Comparison of ENCODE assay signal across 13 cellular contexts in the genomic region with DNA sequence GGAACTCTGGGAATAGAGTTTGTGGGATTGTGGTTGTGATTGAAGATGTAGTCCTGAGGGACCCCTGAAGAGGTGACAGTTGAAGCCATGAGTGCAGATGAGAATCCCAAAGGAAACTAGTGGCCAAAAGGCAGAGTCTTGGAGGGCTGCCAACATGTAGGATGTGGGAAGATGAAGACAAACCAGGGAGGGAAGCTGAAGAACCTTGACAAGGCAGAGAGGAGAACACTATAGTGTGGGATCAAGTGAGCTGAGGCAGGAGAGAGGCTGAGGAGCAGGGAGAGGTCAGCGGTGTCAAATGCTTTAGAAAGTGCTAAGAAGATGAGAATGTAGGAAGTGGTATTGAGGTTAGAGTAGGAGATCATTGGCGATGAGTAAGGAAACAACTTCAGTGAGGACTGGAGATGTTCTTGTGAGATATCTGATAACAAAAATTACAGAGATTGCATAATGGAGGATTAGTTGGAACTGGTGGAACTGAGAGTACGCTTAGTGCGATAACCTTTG.
DNase-seq lines count a peak whose midpoint lies in the region; TF ChIP-seq lines count a peak whose summit lies in the region.
"Had no signal": no experiment of that assay in that cellular context is flagged by ENCODE, and none has a peak within 500 bp of the region (broad histone marks: within the 10 kb centered on the region; RNA-seq: fewer than 3 reads in every experiment).

No MANE protein-coding gene starts in this region.

- DNase-seq in GM04504 (ENCODE audit: low read depth) (peak; percentile 56), NCI-H226 (peak; percentile 99), brain microvascular endothelial cell (peak; percentile 98), trophoblast cell (peak; percentile 37 to 83), 8988T (no peak), thyroid gland (no peak)
- no peak for DNase-seq in CD4-positive, alpha-beta memory T cell
- DNase-seq: left ventricle myocardium inferior; NCI-H2029; small intestine; stimulated activated naive CD4-positive, alpha-beta T cell; T-helper 1 cell had no signal

- TF ChIP-seq POLR2A in thyroid gland (IDR thresholded peaks at IDR 0.05): no peak

- no peaks in the 10 kb centered on the region for H3K27me3 ChIP-seq in brain microvascular endothelial cell (replicated peaks)
- H3K27me3 ChIP-seq in trophoblast cell (ENCODE audit: insufficient read depth, low read length): no peaks in the 10 kb centered on the region
- H3K27me3 ChIP-seq in thyroid gland: no peaks in the 10 kb centered on the region
- H3K27me3 ChIP-seq in CD4-positive, alpha-beta memory T cell (ENCODE audit: insufficient read depth, low read length): no peaks in the 10 kb centered on the region

- H4K91ac ChIP-seq in trophoblast cell (ENCODE audit: low read depth, low read length): no peak overlapping the region

- H3K4me3 ChIP-seq in brain microvascular endothelial cell (ENCODE audit: low read depth, low read length) (no peak overlapping the region), trophoblast cell (ENCODE audit: low read depth, low read length) (no peak overlapping the region), thyroid gland (replicated peaks in 1 of 3) (no peak overlapping the region)
- H3K4me3 ChIP-seq in CD4-positive, alpha-beta memory T cell (ENCODE audit: low read length in 2 of 2): no peak overlapping the region
- H3K4me3 ChIP-seq: left ventricle myocardium inferior had no signal

- peak overlapping the region; percentile 82 for H3K27ac ChIP-seq in brain microvascular endothelial cell
- H3K27ac ChIP-seq in trophoblast cell (ENCODE audit: low read depth, low read length): no peak overlapping the region
- H3K27ac ChIP-seq in thyroid gland: no peak overlapping the region
- no peak overlapping the region for H3K27ac ChIP-seq in CD4-positive, alpha-beta memory T cell (ENCODE audit: low read depth, low read length)
- H3K27ac ChIP-seq: left ventricle myocardium inferior had no signal

- no peak overlapping the region for H3K4ac ChIP-seq in trophoblast cell (ENCODE audit: low read depth, low read length)

- H3K27me3 Mint-ChIP-seq in CD4-positive, alpha-beta memory T cell: peaks cover under 1 to 7% of the 10 kb centered on the region in 2 donors

- H2BK120ac ChIP-seq in trophoblast cell (ENCODE audit: insufficient read depth, low read length, poor library complexity): no peak overlapping the region

- H2AFZ ChIP-seq in trophoblast cell (ENCODE audit: insufficient read depth, low read length, poor library complexity): no peak overlapping the region

- no peak overlapping the region for H2AK5ac ChIP-seq in trophoblast cell (ENCODE audit: low read length)

- H3K36me3 Mint-ChIP-seq in CD4-positive, alpha-beta memory T cell: peaks cover 0 to 3% of the 10 kb centered on the region in 2 donors

- H3K79me1 ChIP-seq in trophoblast cell (ENCODE audit: low read length): no peaks in the 10 kb centered on the region

- CTCF ChIA-PET in CD4-positive, alpha-beta memory T cell (lab: Charles Lee; ENCODE audit: partially characterized antibody): no interaction called here

- H3K4me3 Mint-ChIP-seq in CD4-positive, alpha-beta memory T cell: no peak overlapping the region

- H3K4me1 Mint-ChIP-seq in CD4-positive, alpha-beta memory T cell: peaks cover 0 to 5% (median 1%) of the 10 kb centered on the region in 4 donors

- intact Hi-C loops in thyroid gland (cut with DNase I): no loop called here
- intact Hi-C loops in CD4-positive, alpha-beta memory T cell (cut with micrococcal nuclease): no loop called here

- H3K9me3 Mint-ChIP-seq in CD4-positive, alpha-beta memory T cell: peaks cover 0 to 5% (median 0%) of the 10 kb centered on the region in 8 donors
- H3K9me3 Mint-ChIP-seq: activated T-helper 2 cell treated with anti-CD3 and anti-CD28 coated beads, Interferon-gamma antibody, Interleukin-2, Interleukin-4, amounts not matched to agents 10 μg/mL and 5 μg/mL and 100 μg/mL, durations not matched to agents 14 hours and 24 hours and 36 hours had no signal

- WGBS in trophoblast cell (ENCODE audit: extremely low coverage, insufficient coverage, insufficient read length): 100% methylated on average over 1 of the region's 4 CpGs
- 80 to 81% methylated on average over 4 of the region's 4 CpGs for WGBS in thyroid gland, 2 donors

- H3K36me3 ChIP-seq in brain microvascular endothelial cell (replicated peaks) (no peaks in the 10 kb centered on the region), trophoblast cell (ENCODE audit: control insufficient read depth in 1 of 2, insufficient read depth in 2 of 2, low read length in 2 of 2) (no peaks in the 10 kb centered on the region), thyroid gland (no peaks in the 10 kb centered on the region)
- H3K36me3 ChIP-seq in CD4-positive, alpha-beta memory T cell (ENCODE audit: insufficient read depth, low read length): no peaks in the 10 kb centered on the region
- H3K36me3 ChIP-seq: left ventricle myocardium inferior had no signal

- no peak overlapping the region for H3K23ac ChIP-seq in trophoblast cell (ENCODE audit: low read length)

- no peak overlapping the region for H2BK12ac ChIP-seq in trophoblast cell (ENCODE audit: low read length)

- H3K18ac ChIP-seq in trophoblast cell (ENCODE audit: low read length): no peak overlapping the region

- no peak overlapping the region for H2BK5ac ChIP-seq in trophoblast cell (ENCODE audit: low read depth, low read length, poor library complexity)

- no peaks in the 10 kb centered on the region for H3K9me3 ChIP-seq in trophoblast cell (ENCODE audit: insufficient read depth, low read depth, low read length)
- H3K9me3 ChIP-seq in thyroid gland: no peaks in the 10 kb centered on the region
- H3K9me3 ChIP-seq in CD4-positive, alpha-beta memory T cell (ENCODE audit: control insufficient read depth in 1 of 2, low read length in 2 of 2): no peaks in the 10 kb centered on the region
- H3K9me3 ChIP-seq: left ventricle myocardium inferior had no signal

- H3K4me2 ChIP-seq in trophoblast cell (ENCODE audit: low read length): no peak overlapping the region

- TF ChIP-seq CTCF in brain microvascular endothelial cell (IDR thresholded peaks at IDR 0.05; ENCODE audit: low read depth, low read length, missing control alignments) (no peak), thyroid gland (IDR thresholded peaks at IDR 0.05) (no peak)

- H3K14ac ChIP-seq in trophoblast cell (ENCODE audit: low read length): no peak overlapping the region

- no peak overlapping the region for H4K8ac ChIP-seq in trophoblast cell (ENCODE audit: low read depth, low read length)

- H3K27ac Mint-ChIP-seq in CD4-positive, alpha-beta memory T cell: peak overlapping the region in 1 of 7 donors; percentile 4
- H3K27ac Mint-ChIP-seq: activated T-helper 2 cell treated with anti-CD3 and anti-CD28 coated beads, Interferon-gamma antibody, Interleukin-2, Interleukin-4, amounts not matched to agents 10 μg/mL and 5 μg/mL and 100 μg/mL, durations not matched to agents 14 hours and 24 hours and 36 hours had no signal

- H3K4me1 ChIP-seq in trophoblast cell (ENCODE audit: control insufficient read depth in 1 of 2, insufficient read depth in 2 of 2, low read length in 2 of 2) (no peaks in the 10 kb centered on the region), thyroid gland (no peaks in the 10 kb centered on the region)
- no peaks in the 10 kb centered on the region for H3K4me1 ChIP-seq in CD4-positive, alpha-beta memory T cell (ENCODE audit: insufficient read depth, low read length)

- in situ Hi-C loops in brain microvascular endothelial cell (cut with HindIII; ENCODE audit: low pct_ligation_motif_present, low sequenced_read_pairs): no loop called here

- H4K12ac ChIP-seq in trophoblast cell (ENCODE audit: low read depth, low read length): no peak overlapping the region

- H3K79me2 ChIP-seq in trophoblast cell (ENCODE audit: control insufficient read depth, insufficient read depth, low read length, poor library complexity): no peaks in the 10 kb centered on the region

- H3K9ac ChIP-seq in trophoblast cell (ENCODE audit: low read length): no peak overlapping the region

- POLR2A ChIA-PET in CD4-positive, alpha-beta memory T cell (lab: Charles Lee; ENCODE audit: partially characterized antibody): no interaction called here

Comparison
In these comparisons a context has a peak if more than half of its experiments do, and no peak if none do; other contexts are left out.
1. DNase-seq: peak in GM04504 (single experiment), NCI-H226 (single experiment), brain microvascular endothelial cell (single experiment) and trophoblast cell (2 of 2); none in 8988T (single experiment), thyroid gland (0 of 2) and CD4-positive, alpha-beta memory T cell (0 of 5).